In the genomic region with DNA sequence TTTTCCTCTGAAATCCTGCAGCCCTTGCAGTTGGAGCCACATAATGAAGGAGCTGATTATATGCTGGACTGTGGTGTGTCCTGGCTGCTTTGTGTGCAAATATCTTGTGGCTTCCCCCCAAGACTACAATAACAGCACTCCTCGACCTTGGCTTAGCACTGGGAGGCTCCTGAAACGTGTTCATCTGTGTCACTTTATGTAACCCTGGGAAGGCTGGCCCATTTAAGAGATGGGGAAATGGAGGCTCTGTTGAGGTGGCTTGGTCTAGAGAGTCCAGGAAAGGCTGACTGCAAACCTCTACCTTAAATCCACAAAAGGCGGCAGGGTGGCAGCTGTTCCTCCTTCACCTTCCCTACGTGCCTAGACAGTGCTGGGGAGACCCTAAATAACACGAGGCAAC, we compare ENCODE assay signal across 20 cellular contexts.
DNase-seq lines count a peak whose midpoint lies in the region; ATAC-seq, FAIRE-seq and TF ChIP-seq lines count a peak whose summit lies in the region.
"Had no signal": no experiment of that assay in that cellular context is flagged by ENCODE, and none has a peak within 500 bp of the region (broad histone marks: within the 10 kb centered on the region; RNA-seq: fewer than 3 reads in every experiment).

No MANE protein-coding gene starts in this region.

- H3K36me3 ChIP-seq in Panc1 (ENCODE audit: control insufficient read depth, insufficient read depth, low read length), result peaks cover 4% of the 10 kb centered on the region; the same call in 1 of the 2 replicates
- peaks cover 0 to 11% of the 10 kb centered on the region in 2 donors for H3K36me3 ChIP-seq in vagina

- POLR2A ChIA-PET in A549 (lab: Yijun Ruan, JAX), result no interaction called here
- POLR2A ChIA-PET in Panc1 (lab: Charles Lee), result no interaction called here

- in situ Hi-C loops in Panc1 (cut with HindIII; ENCODE audit: low pct_unique_long_range_greater_than_20kb, low sequenced_read_pairs), result no loop called here

- no peak for TF ChIP-seq EP300 in A549 (IDR thresholded peaks at IDR 0.05)

- intact Hi-C loops in Panc1 (cut with micrococcal nuclease; ENCODE audit: unreplicated experiment) (no loop called here), vagina (cut with DNase I) (no loop called here)

- no peaks in the 10 kb centered on the region for H3K9me3 ChIP-seq in A549
- no peaks in the 10 kb centered on the region for H3K9me3 ChIP-seq in Panc1 (ENCODE audit: control insufficient read depth, insufficient read depth, low read depth, low read length)
- no peaks in the 10 kb centered on the region for H3K9me3 ChIP-seq in vagina

- FAIRE-seq in A549 (lab: Jason Lieb, UNC), result no peak
- FAIRE-seq: D721Med, G401.6, GM12892, GM18507, H54 had no signal

- ATAC-seq in A549 (no peak), Panc1 (no peak), HG03378 (IDR thresholded peaks at IDR 0.05; ENCODE audit: unreplicated experiment) (no peak)
- ATAC-seq: GM23338 had no signal

- TF ChIP-seq POLR2A in A549 (IDR thresholded peaks at IDR 0.05; ENCODE audit: low read length) (no peak), vagina (IDR thresholded peaks at IDR 0.05) (no peak)

- no peak for DNase-seq in A549 (ENCODE audit: low read depth in 1 of 2, low spot score in 1 of 2)
- no peak for DNase-seq in Panc1 (ENCODE audit: low read depth, low spot score)
- DNase-seq in neural crest cell (ENCODE audit: low read depth, low spot score), result no peak
- no peak for DNase-seq in vagina (ENCODE audit: extremely low spot score in 2 of 2)
- DNase-seq in effector CD4-positive, alpha-beta T cell, result no peak
- DNase-seq in putamen (ENCODE audit: low spot score), result no peak
- DNase-seq: 8988T; CD4-positive, CD25-positive, alpha-beta regulatory T cell; CD8-positive, alpha-beta memory T cell; COR-L47; HCEC 1CT had no signal

- H3K9me3 Mint-ChIP-seq in neural crest cell, result no peaks in the 10 kb centered on the region
- H3K9me3 Mint-ChIP-seq: CD4-positive, CD25-positive, alpha-beta regulatory T cell; CD8-positive, alpha-beta memory T cell; GM23338 had no signal

- H3K27me3 Mint-ChIP-seq in neural crest cell (ENCODE audit: low read depth), result no peaks in the 10 kb centered on the region

- peaks cover 20% of the 10 kb centered on the region for H3K36me3 Mint-ChIP-seq in neural crest cell (ENCODE audit: low read depth)
- H3K36me3 Mint-ChIP-seq: CD4-positive, CD25-positive, alpha-beta regulatory T cell; CD8-positive, alpha-beta memory T cell had no signal

- H3K27ac ChIP-seq in A549, result peak overlapping the region; percentile 56 to 62; a peak in 4 of 6 replicates
- peak overlapping the region; percentile 68 for H3K27ac ChIP-seq in Panc1 (ENCODE audit: low read length)
- H3K27ac ChIP-seq in vagina, result peak overlapping the region; percentile 62
- H3K27ac ChIP-seq: BLaER1 treated with 17β-estradiol and CSF1 and Interleukin-3, amounts not matched to agents 10 nM and 100 nM had no signal

- H3K27ac Mint-ChIP-seq in neural crest cell (ENCODE audit: unreplicated experiment), result peak overlapping the region; percentile 83
- H3K27ac Mint-ChIP-seq: B cell; CD4-positive, CD25-positive, alpha-beta regulatory T cell; CD8-positive, alpha-beta memory T cell; GM23338 had no signal

- 89% methylated on average over 4 of the region's 5 CpGs for WGBS in A549 (ENCODE audit: missing lambda C conversion rate)

- H3K4me3 Mint-ChIP-seq in neural crest cell, result no peak overlapping the region
- H3K4me3 Mint-ChIP-seq: B cell; CD4-positive, CD25-positive, alpha-beta regulatory T cell; CD8-positive, alpha-beta memory T cell; GM23338 had no signal

- H3K4me3 ChIP-seq in A549, result no peak overlapping the region
- no peak overlapping the region for H3K4me3 ChIP-seq in Panc1 (ENCODE audit: low read depth in 2 of 2, low read length in 2 of 2)
- no peak overlapping the region for H3K4me3 ChIP-seq in vagina
- H3K4me3 ChIP-seq: BLaER1 treated with 17β-estradiol and CSF1 and Interleukin-3, amounts not matched to agents 10 nM and 100 nM; GM23338 had no signal

- H3K4me2 ChIP-seq in A549, result no peak overlapping the region
- H3K4me2 ChIP-seq: BLaER1 treated with 17β-estradiol and CSF1 and Interleukin-3, amounts not matched to agents 10 nM and 100 nM; GM23338 had no signal

- TF ChIP-seq CTCF in A549 (IDR thresholded peaks at IDR 0.05) (no peak), Panc1 (IDR thresholded peaks at IDR 0.05) (no peak), neural crest cell (conservative IDR thresholded peaks at IDR 0.05) (no peak), vagina (IDR thresholded peaks at IDR 0.05) (no peak)

- TF ChIP-seq RAD21 in A549 (conservative IDR thresholded peaks at IDR 0.05 in 1 of 2, IDR thresholded peaks at IDR 0.05 in 1 of 2), result no peak

- no peaks in the 10 kb centered on the region for H3K4me1 Mint-ChIP-seq in neural crest cell
- H3K4me1 Mint-ChIP-seq: B cell; CD4-positive, CD25-positive, alpha-beta regulatory T cell; CD8-positive, alpha-beta memory T cell; GM23338 had no signal

- H3K27me3 ChIP-seq in Panc1 (ENCODE audit: control insufficient read depth, insufficient read depth, low read length), result no peaks in the 10 kb centered on the region
- no peaks in the 10 kb centered on the region for H3K27me3 ChIP-seq in vagina
- H3K27me3 ChIP-seq: BLaER1 treated with 17β-estradiol and CSF1 and Interleukin-3, amounts not matched to agents 10 nM and 100 nM had no signal

- no TSS peak for BruUV-seq in Panc1 (replicated peaks; lab: Mats Ljungman, UMichigan)

- peaks cover 30% of the 10 kb centered on the region for H3K4me1 ChIP-seq in A549
- peaks cover 61% of the 10 kb centered on the region for H3K4me1 ChIP-seq in Panc1 (ENCODE audit: control insufficient read depth, insufficient read depth, low read length)
- H3K4me1 ChIP-seq in vagina, result peaks cover 43% of the 10 kb centered on the region

- CTCF ChIA-PET in A549 (lab: Yijun Ruan, JAX), result interaction anchor here (0.5 to 6.0 kb wide), 4 partner anchors 15 to 102 kb away, joined by 3 to 28 read pairs (median 4); no protein-coding TSS in a partner anchor
- CTCF ChIA-PET in Panc1 (lab: Charles Lee), result no interaction called here

TF ChIP-seq in A549, 52 proteins besides CTCF, POLR2A, EP300 and RAD21:
- TF ChIP-seq NR3C1 (IDR thresholded peaks at IDR 0.05), result no peak
- TF ChIP-seq HOXB5 (CRISPR knock-in tag; IDR thresholded peaks at IDR 0.05), result no peak
- TF ChIP-seq BHLHE40 (IDR thresholded peaks at IDR 0.05; ENCODE audit: low read depth, low read length), result no peak
- no peak for TF ChIP-seq ZNF302 (CRISPR knock-in tag; IDR thresholded peaks at IDR 0.05)
- TF ChIP-seq ZSCAN20 (CRISPR knock-in tag; IDR thresholded peaks at IDR 0.05), result no peak
- TF ChIP-seq, protein P1, sequence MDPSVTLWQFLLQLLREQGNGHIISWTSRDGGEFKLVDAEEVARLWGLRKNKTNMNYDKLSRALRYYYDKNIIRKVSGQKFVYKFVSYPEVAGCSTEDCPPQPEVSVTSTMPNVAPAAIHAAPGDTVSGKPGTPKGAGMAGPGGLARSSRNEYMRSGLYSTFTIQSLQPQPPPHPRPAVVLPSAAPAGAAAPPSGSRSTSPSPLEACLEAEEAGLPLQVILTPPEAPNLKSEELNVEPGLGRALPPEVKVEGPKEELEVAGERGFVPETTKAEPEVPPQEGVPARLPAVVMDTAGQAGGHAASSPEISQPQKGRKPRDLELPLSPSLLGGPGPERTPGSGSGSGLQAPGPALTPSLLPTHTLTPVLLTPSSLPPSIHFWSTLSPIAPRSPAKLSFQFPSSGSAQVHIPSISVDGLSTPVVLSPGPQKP (IDR thresholded peaks at IDR 0.05; ENCODE audit: low read depth, low read length), result no peak
- TF ChIP-seq RNF2 (IDR thresholded peaks at IDR 0.05; ENCODE audit: borderline replicate concordance, low read depth), result no peak
